25 cellular contexts compared by ENCODE assay signal in the genomic region with DNA sequence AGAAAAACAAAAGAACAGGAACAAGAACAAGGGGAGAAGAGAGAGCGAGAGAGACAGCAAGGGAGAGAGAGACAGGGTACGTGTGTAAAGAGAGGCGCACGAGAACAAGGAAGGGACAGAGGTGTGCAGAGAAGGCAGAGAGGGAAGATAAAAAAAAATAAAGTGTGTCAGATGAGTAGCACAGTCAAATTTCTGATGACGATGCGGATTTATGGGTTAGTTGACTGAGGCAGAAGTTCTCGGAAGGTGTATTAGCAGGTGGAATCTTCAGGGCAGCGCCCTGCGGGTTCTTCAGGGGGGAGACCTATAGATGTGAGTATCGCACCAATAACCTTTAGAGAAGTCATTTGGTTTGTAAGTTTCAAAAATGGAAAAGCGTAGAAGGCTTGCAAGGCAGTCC. TPM values are rescaled to one million over a fixed set of nuclear protein-coding genes. Genes with fewer than 3 reads are reported as not detected.
DNase-seq lines count a peak whose midpoint lies in the region; ATAC-seq and TF ChIP-seq lines count a peak whose summit lies in the region.
"Had no signal": no experiment of that assay in that cellular context is flagged by ENCODE, and none has a peak within 500 bp of the region (broad histone marks: within the 10 kb centered on the region; RNA-seq: fewer than 3 reads in every experiment).

No MANE protein-coding gene starts in this region.

- no peak overlapping the region for H3K4me2 ChIP-seq in mammary epithelial cell (ENCODE audit: insufficient read depth, low read depth, low read length)
- H3K4me2 ChIP-seq: KMS-11, PC-9 had no signal

- H3K36me3 Mint-ChIP-seq in MCF 10A (ENCODE audit: insufficient read depth, unreplicated experiment), result peaks cover 22% of the 10 kb centered on the region

- no peak overlapping the region for H3K9ac ChIP-seq in mammary epithelial cell (ENCODE audit: insufficient read depth, low read length)
- H3K9ac ChIP-seq: GM23248, KMS-11 had no signal

- no peak overlapping the region for H2AFZ ChIP-seq in mammary epithelial cell (ENCODE audit: low read depth, low read length)
- H2AFZ ChIP-seq: GM23248, PC-9 had no signal

- intact Hi-C loops in MCF 10A (cut with micrococcal nuclease), result no loop called here
- intact Hi-C loops in mammary epithelial cell (cut with micrococcal nuclease), result no loop called here
- intact Hi-C loops in gastrocnemius medialis (cut with DNase I; ENCODE audit: low total_unique reads), result no loop called here

- H3K4me1 ChIP-seq in mammary epithelial cell (ENCODE audit: insufficient read depth, low read length), result peaks cover 7% of the 10 kb centered on the region
- H3K4me1 ChIP-seq in gastrocnemius medialis, result peaks cover 31 to 38% of the 10 kb centered on the region in 2 donors

- H3K4me3 Mint-ChIP-seq in MCF 10A (ENCODE audit: unreplicated experiment), result no peak overlapping the region
- no peak overlapping the region for H3K4me3 Mint-ChIP-seq in stimulated activated naive CD8-positive, alpha-beta T cell treated with anti-CD3 and anti-CD28 coated beads, Interleukin-15, amount 100 ng/mL, for 72 hours
- H3K4me3 Mint-ChIP-seq: H9, HFFc6 had no signal

- peaks cover 8% of the 10 kb centered on the region for H3K9me3 Mint-ChIP-seq in MCF 10A (ENCODE audit: unreplicated experiment)
- peaks cover 0 to 7% of the 10 kb centered on the region in 2 donors for H3K9me3 Mint-ChIP-seq in stimulated activated naive CD8-positive, alpha-beta T cell treated with anti-CD3 and anti-CD28 coated beads, Interleukin-15, amount 100 ng/mL, for 72 hours
- H3K9me3 Mint-ChIP-seq: H9, HFFc6 had no signal

- H3K27me3 ChIP-seq in mammary epithelial cell (ENCODE audit: insufficient read depth, low read length) (no peaks in the 10 kb centered on the region), gastrocnemius medialis (no peaks in the 10 kb centered on the region)
- H3K27me3 ChIP-seq: SJSA1 had no signal

- H3K27me3 Mint-ChIP-seq in MCF 10A (ENCODE audit: insufficient read depth, unreplicated experiment), result no peaks in the 10 kb centered on the region
- no peaks in the 10 kb centered on the region for H3K27me3 Mint-ChIP-seq in stimulated activated naive CD8-positive, alpha-beta T cell treated with anti-CD3 and anti-CD28 coated beads, Interleukin-15, amount 100 ng/mL, for 72 hours

- in situ Hi-C loops in mammary epithelial cell (cut with MboI; ENCODE audit: low sequenced_read_pairs in 2 of 2) (no loop called here), gastrocnemius medialis (cut with MboI; ENCODE audit: low sequenced_read_pairs in 4 of 4) (no loop called here)

- no peak for TF ChIP-seq POLR2A in gastrocnemius medialis (IDR thresholded peaks at IDR 0.05)

- DNase-seq in MCF 10A (ENCODE audit: unreplicated experiment) (no peak), mammary epithelial cell (no peak), caudate nucleus (lab: John Stamatoyannopoulos, UW) (no peak), gastrocnemius medialis (no peak), DMS153 (lab: John Stamatoyannopoulos, UW) (no peak)
- no peak for DNase-seq in stimulated activated naive CD8-positive, alpha-beta T cell treated with anti-CD3 and anti-CD28 coated beads, Interleukin-15, amount 100 ng/mL, for 72 hours
- DNase-seq: ACHN, Calu3, DND-41, GM23248, H9, HFFc6, NCI-H1048, NCI-H1417, NCI-H1694, NCI-H2029 treated with DMSO at 0.1 percent for 48 hours, NCI-H2227 treated with DMSO at 0.1 percent for 48 hours, NCI-H526 treated with DMSO at 0.1 percent for 48 hours, PC-9, Right ventricle myocardium superior, RPMI8226 had no signal

- H3K4me1 Mint-ChIP-seq in MCF 10A (ENCODE audit: insufficient read depth, unreplicated experiment), result peaks cover 16% of the 10 kb centered on the region
- H3K4me1 Mint-ChIP-seq in stimulated activated naive CD8-positive, alpha-beta T cell treated with anti-CD3 and anti-CD28 coated beads, Interleukin-15, amount 100 ng/mL, for 72 hours, result no peaks in the 10 kb centered on the region

- no peaks in the 10 kb centered on the region for H3K79me2 ChIP-seq in mammary epithelial cell (ENCODE audit: insufficient read depth, low read length)

- no peak for TF ChIP-seq CTCF in MCF 10A (IDR thresholded peaks at IDR 0.05; ENCODE audit: unreplicated experiment)
- no peak for TF ChIP-seq CTCF in mammary epithelial cell (conservative IDR thresholded peaks at IDR 0.05 in 1 of 2, IDR thresholded peaks at IDR 0.05 in 1 of 2; ENCODE audit: extremely low read depth in 1 of 2, insufficient read depth in 1 of 2, low read depth in 1 of 2, low read length in 2 of 2)
- TF ChIP-seq CTCF in gastrocnemius medialis (IDR thresholded peaks at IDR 0.05 in 4 of 5, conservative IDR thresholded peaks at IDR 0.05 in 1 of 5), result no peak

- H3K9me3 ChIP-seq in mammary epithelial cell (replicated peaks; ENCODE audit: insufficient read depth, low read length) (no peaks in the 10 kb centered on the region), gastrocnemius medialis (no peaks in the 10 kb centered on the region)
- H3K9me3 ChIP-seq: SJSA1 had no signal

- 100% methylated on average over 9 of the region's 11 CpGs for WGBS in mammary epithelial cell (ENCODE audit: low coverage, missing lambda C conversion rate)

- no TSS peak for BruUV-seq in MCF 10A (replicated peaks; lab: Mats Ljungman, UMichigan)
- BruUV-seq in mammary epithelial cell (replicated peaks; lab: Mats Ljungman, UMichigan), result no TSS peak

- H3K4me3 ChIP-seq in mammary epithelial cell (replicated peaks in 1 of 3; ENCODE audit: insufficient read depth in 1 of 3, low read depth in 2 of 3, low read length in 3 of 3) (no peak overlapping the region), gastrocnemius medialis (no peak overlapping the region)
- H3K4me3 ChIP-seq: GM23248, PC-9, SJSA1 had no signal

- ATAC-seq in stimulated activated naive CD8-positive, alpha-beta T cell treated with anti-CD3 and anti-CD28 coated beads, Interleukin-15, amount 100 ng/mL, for 72 hours, result no peak
- no peak for ATAC-seq in gastrocnemius medialis
- ATAC-seq in HG02884 (IDR thresholded peaks at IDR 0.05; ENCODE audit: unreplicated experiment), result no peak

- H4K20me1 ChIP-seq in mammary epithelial cell (ENCODE audit: insufficient read depth, low read length), result no peaks in the 10 kb centered on the region

- dilution Hi-C loops in mammary epithelial cell (cut with HindIII; ENCODE audit: low sequenced_read_pairs), result no loop called here

- peak overlapping the region; percentile 59 for H3K27ac Mint-ChIP-seq in MCF 10A (ENCODE audit: low read depth, unreplicated experiment)
- peak overlapping the region; percentile 1 to 2 for H3K27ac Mint-ChIP-seq in stimulated activated naive CD8-positive, alpha-beta T cell treated with anti-CD3 and anti-CD28 coated beads, Interleukin-15, amount 100 ng/mL, for 72 hours
- H3K27ac Mint-ChIP-seq: H9, HFFc6 had no signal

- peaks cover 8% of the 10 kb centered on the region for H3K36me3 ChIP-seq in mammary epithelial cell (ENCODE audit: insufficient read depth, low read length)
- no peaks in the 10 kb centered on the region for H3K36me3 ChIP-seq in gastrocnemius medialis

- CTCF ChIA-PET in MCF 10A (lab: Yijun Ruan, JAX), result no interaction called here
- CTCF ChIA-PET in mammary epithelial cell (lab: Charles Lee; ENCODE audit: low non-redundant PET), result no interaction called here

- H3K27ac ChIP-seq in mammary epithelial cell (ENCODE audit: insufficient read depth, low read depth, low read length) (no peak overlapping the region), caudate nucleus (ENCODE audit: low read depth, low read length) (peak overlapping the region; percentile 95), gastrocnemius medialis (no peak overlapping the region)
- H3K27ac ChIP-seq: 22Rv1, GM23248, KMS-11, PC-9, SJSA1 had no signal

- POLR2A ChIA-PET in MCF 10A (lab: Yijun Ruan, JAX), result no interaction called here

RNA-seq across cellular contexts. Expression of a gene that starts 44.8 kb away (rescaled TPM):
- total RNA-seq in MCF 10A (2022) (22.5 and 27.2 TPM in 2 replicates), mammary epithelial cell (10 to 100 TPM; 21.8 to 33.4 TPM), gastrocnemius medialis (10 to 100 TPM in 3 of 4 donors, 1 to 10 TPM in 1; 7.1 to 21.0 (median 17.6) TPM)
- polyA plus RNA-seq in mammary epithelial cell, result 18.3 TPM
- polyA minus RNA-seq in mammary epithelial cell, result 31.1 TPM
